Comparison of ENCODE assay signal across 7 cellular contexts in genomic region chr19:9791552-9792181, GRCh38. TPM values are rescaled to one million over a fixed set of nuclear protein-coding genes. Genes with fewer than 3 reads are reported as not detected.
DNase-seq lines count a peak whose midpoint lies in the region; ATAC-seq and TF ChIP-seq lines count a peak whose summit lies in the region.

No MANE protein-coding gene starts in this region.

- ATAC-seq in GM18511 (IDR thresholded peaks at IDR 0.05; ENCODE audit: unreplicated experiment) (peak; percentile 53), naive B cell (ENCODE audit: low read depth in 2 of 2) (peak; percentile 35 to 40)

- no peaks in the 10 kb centered on the region for H3K27me3 Mint-ChIP-seq in activated T-helper 2 cell treated with anti-CD3 and anti-CD28 coated beads, Interferon-gamma antibody, Interleukin-2, Interleukin-4, amounts not matched to agents 10 μg/mL and 5 μg/mL and 100 μg/mL, durations not matched to agents 14 hours and 24 hours and 36 hours (ENCODE audit: low read depth)
- H3K27me3 Mint-ChIP-seq in naive B cell, result no peaks in the 10 kb centered on the region

- peaks cover 6% of the 10 kb centered on the region for H3K36me3 Mint-ChIP-seq in activated T-helper 2 cell treated with anti-CD3 and anti-CD28 coated beads, Interferon-gamma antibody, Interleukin-2, Interleukin-4, amounts not matched to agents 10 μg/mL and 5 μg/mL and 100 μg/mL, durations not matched to agents 14 hours and 24 hours and 36 hours (ENCODE audit: low read depth)
- no peaks in the 10 kb centered on the region for H3K36me3 Mint-ChIP-seq in naive B cell

- peaks cover 23% of the 10 kb centered on the region for H3K4me1 Mint-ChIP-seq in activated T-helper 2 cell treated with anti-CD3 and anti-CD28 coated beads, Interferon-gamma antibody, Interleukin-2, Interleukin-4, amounts not matched to agents 10 μg/mL and 5 μg/mL and 100 μg/mL, durations not matched to agents 14 hours and 24 hours and 36 hours (ENCODE audit: low read depth)
- peaks cover 10 to 31% (median 24%) of the 10 kb centered on the region in 3 donors for H3K4me1 Mint-ChIP-seq in naive B cell

- H3K4me3 ChIP-seq in Jurkat, Clone E6-1 (ENCODE audit: low read length), result peak overlapping the region; percentile 59
- peak overlapping the region; percentile 72 for H3K4me3 ChIP-seq in fibroblast of mammary gland (ENCODE audit: control insufficient read depth, low read depth, low read length)

- peak overlapping the region; percentile 93 for H3K27ac Mint-ChIP-seq in activated T-helper 2 cell treated with anti-CD3 and anti-CD28 coated beads, Interferon-gamma antibody, Interleukin-2, Interleukin-4, amounts not matched to agents 10 μg/mL and 5 μg/mL and 100 μg/mL, durations not matched to agents 14 hours and 24 hours and 36 hours
- peak overlapping the region; percentile 96 to 99 (median 98) for H3K27ac Mint-ChIP-seq in naive B cell

- peak overlapping the region; percentile 82 for H3K4me3 Mint-ChIP-seq in activated T-helper 2 cell treated with anti-CD3 and anti-CD28 coated beads, Interferon-gamma antibody, Interleukin-2, Interleukin-4, amounts not matched to agents 10 μg/mL and 5 μg/mL and 100 μg/mL, durations not matched to agents 14 hours and 24 hours and 36 hours (ENCODE audit: low read depth)
- H3K4me3 Mint-ChIP-seq in naive B cell, result peak overlapping the region; percentile 86 to 97 (median 92)

- DNase-seq in Jurkat, Clone E6-1 (ENCODE audit: low read depth, low spot score), result peak; percentile 91
- DNase-seq in RPMI7951 (ENCODE audit: low read depth), result peak; percentile 93
- peak; percentile 87 for DNase-seq in activated T-helper 2 cell treated with anti-CD3 and anti-CD28 coated beads, Interferon-gamma antibody, Interleukin-2, Interleukin-4, amounts not matched to agents 10 μg/mL and 5 μg/mL and 100 μg/mL, durations not matched to agents 14 hours and 24 hours and 36 hours (ENCODE audit: low spot score)
- peak; percentile 90 for DNase-seq in fibroblast of mammary gland (ENCODE audit: low read depth)
- DNase-seq in naive B cell, result peak; percentile 79
- DNase-seq in stimulated activated CD8-positive, alpha-beta memory T cell treated with anti-CD3 and anti-CD28 coated beads, Interleukin-7, amount 100 ng/mL, for 24 hours (ENCODE audit: low read depth), result peak; percentile 87

- TF ChIP-seq CTCF in fibroblast of mammary gland (conservative IDR thresholded peaks at IDR 0.05; ENCODE audit: control insufficient read depth, insufficient read depth, low read depth, low read length), result no peak

- intact Hi-C loops in activated T-helper 2 cell treated with anti-CD3 and anti-CD28 coated beads, Interferon-gamma antibody, Interleukin-2, Interleukin-4, amounts not matched to agents 10 μg/mL and 5 μg/mL and 100 μg/mL, durations not matched to agents 14 hours and 24 hours and 36 hours (cut with micrococcal nuclease), result loop anchor here (1.0 to 5.0 kb wide), 6 partner anchors 23 to 584 kb away; partner anchors contain the start of genes FBXL12, ZNF121, ZNF561 and ZNF846

- H3K9me3 Mint-ChIP-seq in activated T-helper 2 cell treated with anti-CD3 and anti-CD28 coated beads, Interferon-gamma antibody, Interleukin-2, Interleukin-4, amounts not matched to agents 10 μg/mL and 5 μg/mL and 100 μg/mL, durations not matched to agents 14 hours and 24 hours and 36 hours, result no peaks in the 10 kb centered on the region
- H3K9me3 Mint-ChIP-seq in naive B cell, result peaks cover 0 to 5% (median 0%) of the 10 kb centered on the region in 7 donors

RNA-seq across cellular contexts. Expression of gene ZNF846, which starts 23.1 kb away (rescaled TPM):
- not detected for polyA plus RNA-seq in Jurkat, Clone E6-1 (2012; ENCODE audit: insufficient read depth, insufficient read length)
- total RNA-seq in RPMI7951 (2014; rRNA removed; shearing (Covaris generic)), result 12.4 and 12.6 TPM in 2 replicates
- total RNA-seq in activated T-helper 2 cell treated with anti-CD3 and anti-CD28 coated beads, Interferon-gamma antibody, Interleukin-2, Interleukin-4, amounts not matched to agents 10 μg/mL and 5 μg/mL and 100 μg/mL, durations not matched to agents 14 hours and 24 hours and 36 hours, result 3.2 and 3.7 TPM in 2 replicates
- 10 to 100 TPM in 1 of 6 donors, 1 to 10 TPM in 4, not detected in 1; 5.2 to 12.0 (median 6.6) TPM for polyA plus RNA-seq in naive B cell (ENCODE audit: low read depth in 6 of 6)

RNA-seq across cellular contexts. Expression of gene FBXL12, which starts 27.2 kb away (rescaled TPM):
- 22.3 TPM for polyA plus RNA-seq in Jurkat, Clone E6-1 (2012; ENCODE audit: insufficient read depth, insufficient read length)
- 13.9 and 20.9 TPM in 2 replicates for total RNA-seq in RPMI7951 (2014; rRNA removed; shearing (Covaris generic))
- 23.4 and 23.7 TPM in 2 replicates for total RNA-seq in activated T-helper 2 cell treated with anti-CD3 and anti-CD28 coated beads, Interferon-gamma antibody, Interleukin-2, Interleukin-4, amounts not matched to agents 10 μg/mL and 5 μg/mL and 100 μg/mL, durations not matched to agents 14 hours and 24 hours and 36 hours
- polyA plus RNA-seq in naive B cell (ENCODE audit: low read depth in 6 of 6), result 10 to 100 TPM; 12.6 to 24.7 (median 13.4) TPM

RNA-seq across cellular contexts. Expression of gene UBL5, which starts 36.1 kb away (rescaled TPM):
- 803 TPM for polyA plus RNA-seq in Jurkat, Clone E6-1 (2012; ENCODE audit: insufficient read depth, insufficient read length)
- 634 and 688 TPM in 2 replicates for total RNA-seq in RPMI7951 (2014; rRNA removed; shearing (Covaris generic))
- total RNA-seq in activated T-helper 2 cell treated with anti-CD3 and anti-CD28 coated beads, Interferon-gamma antibody, Interleukin-2, Interleukin-4, amounts not matched to agents 10 μg/mL and 5 μg/mL and 100 μg/mL, durations not matched to agents 14 hours and 24 hours and 36 hours, result 331 and 335 TPM in 2 replicates
- polyA plus RNA-seq in naive B cell (ENCODE audit: low read depth in 6 of 6), result 100 to 1,000 TPM; 401 to 570 (median 499) TPM

RNA-seq across cellular contexts. Expression of gene PIN1, which starts 43.5 kb away (rescaled TPM):
- polyA plus RNA-seq in Jurkat, Clone E6-1 (2012; ENCODE audit: insufficient read depth, insufficient read length), result 198 TPM
- 137 and 205 TPM in 2 replicates for total RNA-seq in RPMI7951 (2014; rRNA removed; shearing (Covaris generic))
- 84.3 and 87.3 TPM in 2 replicates for total RNA-seq in activated T-helper 2 cell treated with anti-CD3 and anti-CD28 coated beads, Interferon-gamma antibody, Interleukin-2, Interleukin-4, amounts not matched to agents 10 μg/mL and 5 μg/mL and 100 μg/mL, durations not matched to agents 14 hours and 24 hours and 36 hours
- polyA plus RNA-seq in naive B cell (ENCODE audit: low read depth in 6 of 6), result 100 to 1,000 TPM in 1 of 6 donors, 10 to 100 TPM in 5; 59.3 to 102 (median 68.3) TPM

Comparison
In these comparisons a context has a peak if more than half of its experiments do, and no peak if none do; other contexts are left out.
1. Peak in every context shown above with its lines: DNase-seq, ATAC-seq and H3K4me3 ChIP-seq.